Comparison of ENCODE assay signal across 27 cellular contexts in genomic region chr22:48869788-48870187, GRCh38.
"Had no signal": no experiment of that assay in that cellular context is flagged by ENCODE, and none has a peak within 500 bp of the region (broad histone marks: within the 10 kb centered on the region; RNA-seq: fewer than 3 reads in every experiment).

No MANE protein-coding gene starts in this region.

- ATAC-seq: activated naive CD4-positive, alpha-beta T cell treated with anti-CD3 and anti-CD28 coated beads, Interleukin-2, amount 50 U/mL, for 72 hours; activated T-cell treated with anti-CD3 and anti-CD28 coated beads, Interleukin-2, amount 50 U/mL, for 72 hours; effector memory CD8-positive, alpha-beta T cell; gastroesophageal sphincter; heart right ventricle had no signal

- H3K4me1 ChIP-seq: ascending aorta, breast epithelium, esophagus squamous epithelium, gastroesophageal sphincter, heart right ventricle had no signal

- H3K27ac ChIP-seq: ascending aorta, breast epithelium, cardiac muscle cell, coronary artery, epithelial cell of prostate, esophagus squamous epithelium, gastroesophageal sphincter, heart right ventricle had no signal

- DNase-seq: activated CD4-positive, alpha-beta memory T cell treated with anti-CD3 and anti-CD28 coated beads, Interleukin-2, amount 10 ng/mL, durations not matched to agents 7 days and 5 days; activated CD4-positive, alpha-beta T cell treated with anti-CD3 and anti-CD28 coated beads for 1 hour; activated CD4-positive, alpha-beta T cell treated with anti-CD3 and anti-CD28 coated beads for 4 hours; activated CD4-positive, alpha-beta T cell treated with anti-CD3 and anti-CD28 coated beads, Interleukin-2, amount 10 ng/mL, durations not matched to agents 7 days and 5 days; activated CD4-positive, alpha-beta T cell treated with anti-CD3 and anti-CD28 coated beads, Interleukin-2, amount 50 U/mL, for 4 hours; activated CD8-positive, alpha-beta memory T cell treated with anti-CD3 and anti-CD28 coated beads, Interleukin-2, amount 50 U/mL, for 48 hours; activated gamma-delta T cell; activated naive CD4-positive, alpha-beta T cell; activated naive CD4-positive, alpha-beta T cell treated with anti-CD3 and anti-CD28 coated beads, Interleukin-2, amount 10 ng/mL, durations not matched to agents 7 days and 5 days; activated naive CD8-positive, alpha-beta T cell treated with anti-CD3 and anti-CD28 coated beads, Interleukin-2, amount 10 ng/mL, durations not matched to agents 7 days and 5 days; activated T-cell treated with anti-CD3 and anti-CD28 coated beads for 4 hours; activated T-cell treated with anti-CD3 and anti-CD28 coated beads, Interleukin-2, amount 50 U/mL, for 24 hours; activated T-cell treated with anti-CD3 and anti-CD28 coated beads, Interleukin-2, amount 50 U/mL, for 72 hours; dermis blood vessel endothelial cell; effector CD4-positive, alpha-beta T cell; effector memory CD8-positive, alpha-beta T cell; esophagus squamous epithelium; foreskin melanocyte; heart right ventricle; T-helper 2 cell had no signal

- H3K4me3 ChIP-seq: ascending aorta, breast epithelium, cardiac muscle cell, coronary artery, esophagus squamous epithelium, gastroesophageal sphincter, heart right ventricle had no signal

- H3K27me3 ChIP-seq: ascending aorta, cardiac muscle cell had no signal

- H3K36me3 ChIP-seq: ascending aorta, breast epithelium, cardiac muscle cell, esophagus squamous epithelium, gastroesophageal sphincter, heart right ventricle had no signal

- H3K9me3 ChIP-seq: ascending aorta, breast epithelium, esophagus squamous epithelium had no signal
